ENCODE assay signal across 23 cellular contexts in the genomic region with DNA sequence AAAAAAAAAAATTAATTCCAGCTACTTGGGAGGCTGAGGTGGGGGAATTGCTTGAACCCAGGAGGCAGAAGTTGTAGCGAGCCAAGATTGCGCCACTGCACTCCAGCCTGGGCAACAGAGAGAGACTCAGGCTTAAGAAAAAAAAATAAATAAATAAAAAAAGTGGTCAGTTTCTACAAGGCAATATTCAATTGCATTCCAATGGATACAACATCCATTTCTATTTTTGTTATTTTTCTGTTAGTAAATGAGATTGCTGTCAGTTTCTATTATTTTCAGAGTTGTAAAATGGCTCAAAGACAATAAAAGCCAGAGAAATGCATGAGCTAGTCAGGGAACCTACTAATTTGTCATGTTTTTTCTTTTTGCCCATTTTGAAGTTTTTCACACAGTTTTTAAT.
"Had no signal": no experiment of that assay in that cellular context is flagged by ENCODE, and none has a peak within 500 bp of the region (broad histone marks: within the 10 kb centered on the region; RNA-seq: fewer than 3 reads in every experiment).

No MANE protein-coding gene starts in this region.

- H3K27me3 ChIP-seq: esophagus muscularis mucosa, gastroesophageal sphincter, spleen, tibial nerve had no signal

- ATAC-seq: left colon had no signal

- H3K79me2 ChIP-seq: parathyroid adenoma had no signal

- DNase-seq: activated CD4-positive, alpha-beta T cell treated with anti-CD3 and anti-CD28 coated beads for 48 hours; activated CD4-positive, alpha-beta T cell treated with anti-CD3 and anti-CD28 coated beads, Interleukin-2, amount 50 U/mL, for 48 hours; activated CD8-positive, alpha-beta memory T cell treated with anti-CD3 and anti-CD28 coated beads for 24 hours; activated effector memory CD4-positive, alpha-beta T cell treated with Interleukin-2 at 50 U/mL for 16 hours; activated naive CD4-positive, alpha-beta T cell treated with anti-CD3 and anti-CD28 coated beads for 36 hours; activated naive CD8-positive, alpha-beta T cell treated with anti-CD3 and anti-CD28 coated beads, Interleukin-2, amount 10 ng/mL, durations not matched to agents 7 days and 5 days; amniotic stem cell; caudate nucleus; cortex of kidney; endodermal cell; hippocampal formation; left colon; naive B cell; psoas muscle; spleen; stimulated activated naive CD4-positive, alpha-beta T cell treated with Interleukin-2 at 50 U/mL for 16 hours; SW 1271; T-helper 9 cell had no signal

- H3K9me3 ChIP-seq: esophagus muscularis mucosa, gastroesophageal sphincter, psoas muscle, spleen, tibial nerve had no signal

- H3K4me1 ChIP-seq: parathyroid adenoma, psoas muscle, spleen, tibial nerve had no signal

- H3K27ac ChIP-seq: esophagus muscularis mucosa, gastroesophageal sphincter, parathyroid adenoma, psoas muscle, spleen, tibial nerve, VCaP had no signal

- H3K4me3 ChIP-seq: esophagus muscularis mucosa, gastroesophageal sphincter, psoas muscle, spleen, tibial nerve had no signal

- H2AFZ ChIP-seq: parathyroid adenoma had no signal

- H3K9ac ChIP-seq: parathyroid adenoma had no signal

- H3K36me3 ChIP-seq: esophagus muscularis mucosa, gastroesophageal sphincter, spleen, tibial nerve had no signal
